8 cellular contexts compared by ENCODE assay signal in genomic region chrX:46573896-46574336, GRCh38. TPM values are rescaled to one million over a fixed set of nuclear protein-coding genes. Genes with fewer than 3 reads are reported as not detected.
DNase-seq lines count a peak whose midpoint lies in the region; ATAC-seq and TF ChIP-seq lines count a peak whose summit lies in the region.

No MANE protein-coding gene starts in this region.

- intact Hi-C loops in Right ventricle myocardium inferior (cut with DNase I): loop anchor here (2.0 kb wide), 1 partner anchor 69 kb away; no protein-coding TSS in a partner anchor
- intact Hi-C loops in cardiac septum (cut with DNase I): loop anchor here (2.0 kb wide), 1 partner anchor 69 kb away; no protein-coding TSS in a partner anchor
- intact Hi-C loops in left ventricle myocardium superior (cut with micrococcal nuclease): no loop called here
- intact Hi-C loops in gastrocnemius medialis (cut with DNase I; ENCODE audit: low total_unique reads): loop anchor here (5.0 kb wide), 2 partner anchors 68 to 113 kb away; no protein-coding TSS in a partner anchor

- no peak for TF ChIP-seq CTCF in gastrocnemius medialis (IDR thresholded peaks at IDR 0.05 in 4 of 5, conservative IDR thresholded peaks at IDR 0.05 in 1 of 5)

- H3K4me3 ChIP-seq in gastrocnemius medialis: peak overlapping the region; percentile 52 to 60 (median 58)

- H3K27me3 ChIP-seq in gastrocnemius medialis: peaks cover 0 to 8% (median 6%) of the 10 kb centered on the region in 3 donors

- peak overlapping the region; percentile 41 to 62 (median 51) for H3K27ac ChIP-seq in gastrocnemius medialis

- TF ChIP-seq POLR2A in gastrocnemius medialis (IDR thresholded peaks at IDR 0.05): no peak

- ATAC-seq in Right ventricle myocardium inferior (peak; percentile 23), HG03354 (IDR thresholded peaks at IDR 0.05; ENCODE audit: poor library complexity, severe bottlenecking, unreplicated experiment) (peak; percentile 44), left ventricle myocardium superior (peak; percentile 36), gastrocnemius medialis (peak; percentile 18 to 38)

- in situ Hi-C loops in gastrocnemius medialis (cut with MboI; ENCODE audit: low sequenced_read_pairs in 4 of 4): no loop called here
- in situ Hi-C loops in G401 (cut with HindIII; ENCODE audit: low sequenced_read_pairs): no loop called here

- DNase-seq in Right ventricle myocardium inferior (ENCODE audit: missing footprints): peak; percentile 78
- DNase-seq in cardiac septum (ENCODE audit: low spot score): no peak
- peak; percentile 85 for DNase-seq in RPMI8226
- peak; percentile 58 for DNase-seq in activated naive CD4-positive, alpha-beta T cell treated with anti-CD3 and anti-CD28 coated beads, Interleukin-2, amount 50 U/mL, for 16 hours
- peak; percentile 66 for DNase-seq in left ventricle myocardium superior
- no peak for DNase-seq in gastrocnemius medialis
- DNase-seq in G401 (ENCODE audit: low spot score): no peak

- H3K36me3 ChIP-seq in gastrocnemius medialis: no peaks in the 10 kb centered on the region

- H3K9me3 ChIP-seq in gastrocnemius medialis: no peaks in the 10 kb centered on the region

- H3K4me1 ChIP-seq in gastrocnemius medialis: peaks cover 0 to 3% of the 10 kb centered on the region in 2 donors

RNA-seq across cellular contexts. Expression of gene CHST7, which starts 0.4 kb away (rescaled TPM):
- 15.1 TPM for total RNA-seq in Right ventricle myocardium inferior
- total RNA-seq in cardiac septum: 3.5 TPM
- total RNA-seq in left ventricle myocardium superior: 13.8 TPM
- 10 to 100 TPM; 15.1 to 16.9 (median 15.8) TPM for total RNA-seq in gastrocnemius medialis
- total RNA-seq in G401 (2014; rRNA removed; shearing (Covaris generic)): 0.20 and 3.6 TPM in 2 replicates

RNA-seq across cellular contexts. Expression of gene ZNF674, which starts 28.7 kb away (rescaled TPM):
- total RNA-seq in Right ventricle myocardium inferior (2.2 TPM), cardiac septum (2.0 TPM), left ventricle myocardium superior (3.0 TPM), gastrocnemius medialis (1 to 10 TPM; 1.4 to 2.6 (median 2.1) TPM)
- 0.98 and 2.0 TPM in 2 replicates for total RNA-seq in G401 (2014; rRNA removed; shearing (Covaris generic))

Comparison
In these comparisons a context has a peak if more than half of its experiments do, and no peak if none do; other contexts are left out.
1. DNase-seq: peak in Right ventricle myocardium inferior (single experiment), RPMI8226 (single experiment), activated naive CD4-positive, alpha-beta T cell treated with anti-CD3 and anti-CD28 coated beads, Interleukin-2, amount 50 U/mL, for 16 hours (single experiment) and left ventricle myocardium superior (single experiment); none in cardiac septum (single experiment), gastrocnemius medialis (0 of 2) and G401 (single experiment).
2. Peak in every context shown above with its lines, with median percentiles within 50 percentile points of each other: ATAC-seq.